Comparison of ENCODE assay signal across 16 cellular contexts in genomic region chr13:99847318-99847750, GRCh38.
DNase-seq lines count a peak whose midpoint lies in the region; ATAC-seq lines count a peak whose summit lies in the region.
"Had no signal": no experiment of that assay in that cellular context is flagged by ENCODE, and none has a peak within 500 bp of the region (broad histone marks: within the 10 kb centered on the region; RNA-seq: fewer than 3 reads in every experiment).

No MANE protein-coding gene starts in this region.

- ATAC-seq in activated CD8-positive, alpha-beta T cell treated with anti-CD3 and anti-CD28 coated beads, Interleukin-2, amount 10 ng/mL, durations not matched to agents 7 days and 5 days: no peak

- no peak overlapping the region for H3K4me3 Mint-ChIP-seq in activated CD8-positive, alpha-beta T cell treated with anti-CD3 and anti-CD28 coated beads, Interleukin-2, amount 10 ng/mL, durations not matched to agents 7 days and 5 days

- no peaks in the 10 kb centered on the region for H3K4me1 Mint-ChIP-seq in activated CD8-positive, alpha-beta T cell treated with anti-CD3 and anti-CD28 coated beads, Interleukin-2, amount 10 ng/mL, durations not matched to agents 7 days and 5 days (ENCODE audit: low read depth)

- DNase-seq in DMS 273 (lab: John Stamatoyannopoulos, UW; ENCODE audit: unreplicated experiment) (peak; percentile 18), DMS 273 treated with DMSO at 0.1 percent for 48 hours (lab: John Stamatoyannopoulos, UW) (no peak), DMS79 treated with DMSO at 0.1 percent for 48 hours (lab: John Stamatoyannopoulos, UW) (peak; percentile 82), NCI-H187 treated with DMSO at 0.1 percent for 48 hours (lab: John Stamatoyannopoulos, UW) (peak; percentile 58), NCI-H748 treated with DMSO at 0.1 percent for 48 hours (lab: John Stamatoyannopoulos, UW) (peak; percentile 91), EL (no peak), AML-193 (lab: John Stamatoyannopoulos, UW) (no peak)
- no peak for DNase-seq in activated CD8-positive, alpha-beta T cell treated with anti-CD3 and anti-CD28 coated beads, Interleukin-2, amount 10 ng/mL, durations not matched to agents 7 days and 5 days
- DNase-seq: GDM1; NCI-H1694; NCI-H446; NK-92 treated with Interleukin-12 subunit alpha and Interleukin-12 subunit beta, amount 100 ng/mL, for 24 hours; OCI-M1; RPMI8226; SW 1271; T-helper 9 cell had no signal

- no peaks in the 10 kb centered on the region for H3K36me3 Mint-ChIP-seq in activated CD8-positive, alpha-beta T cell treated with anti-CD3 and anti-CD28 coated beads, Interleukin-2, amount 10 ng/mL, durations not matched to agents 7 days and 5 days (ENCODE audit: low read depth)

- no peak overlapping the region for H3K27ac Mint-ChIP-seq in activated CD8-positive, alpha-beta T cell treated with anti-CD3 and anti-CD28 coated beads, Interleukin-2, amount 10 ng/mL, durations not matched to agents 7 days and 5 days

- CTCF ChIA-PET in activated CD8-positive, alpha-beta T cell treated with anti-CD3 and anti-CD28 coated beads, Interleukin-2, amount 10 ng/mL, durations not matched to agents 7 days and 5 days (lab: Charles Lee): interaction anchor here (1.0 kb wide), 1 partner anchor 9 kb away, joined by 3 read pairs; no protein-coding TSS in a partner anchor

- POLR2A ChIA-PET in activated CD8-positive, alpha-beta T cell treated with anti-CD3 and anti-CD28 coated beads, Interleukin-2, amount 10 ng/mL, durations not matched to agents 7 days and 5 days (lab: Charles Lee): no interaction called here

- H3K27me3 Mint-ChIP-seq in activated CD8-positive, alpha-beta T cell treated with anti-CD3 and anti-CD28 coated beads, Interleukin-2, amount 10 ng/mL, durations not matched to agents 7 days and 5 days (ENCODE audit: low read depth): peaks cover 3% of the 10 kb centered on the region

- no peaks in the 10 kb centered on the region for H3K9me3 Mint-ChIP-seq in activated CD8-positive, alpha-beta T cell treated with anti-CD3 and anti-CD28 coated beads, Interleukin-2, amount 10 ng/mL, durations not matched to agents 7 days and 5 days (ENCODE audit: insufficient read depth)

Comparison
In these comparisons a context has a peak if more than half of its experiments do, and no peak if none do; other contexts are left out.
1. DNase-seq: peak in DMS 273 (single experiment), DMS79 treated with DMSO at 0.1 percent for 48 hours (single experiment), NCI-H187 treated with DMSO at 0.1 percent for 48 hours (single experiment) and NCI-H748 treated with DMSO at 0.1 percent for 48 hours (single experiment); none in DMS 273 treated with DMSO at 0.1 percent for 48 hours (single experiment), activated CD8-positive, alpha-beta T cell treated with anti-CD3 and anti-CD28 coated beads, Interleukin-2, amount 10 ng/mL, durations not matched to agents 7 days and 5 days (single experiment), EL (single experiment) and AML-193 (0 of 2).